13 cellular contexts compared by ENCODE assay signal in genomic region chr6:169106176-169106575, GRCh38.
"Had no signal": no experiment of that assay in that cellular context is flagged by ENCODE, and none has a peak within 500 bp of the region (broad histone marks: within the 10 kb centered on the region; RNA-seq: fewer than 3 reads in every experiment).

No MANE protein-coding gene starts in this region.

- H3K36me3 Mint-ChIP-seq: activated naive CD8-positive, alpha-beta T cell had no signal

- H3K27ac Mint-ChIP-seq: activated CD8-positive, alpha-beta T cell treated with anti-CD3 and anti-CD28 coated beads for 36 hours; activated naive CD8-positive, alpha-beta T cell; endodermal cell; nephron progenitor cell; stimulated activated naive CD8-positive, alpha-beta T cell treated with anti-CD3 and anti-CD28 coated beads, Interleukin-15, Interleukin-2, amounts not matched to agents 100 ng/mL and 50 ng/mL, for 24 hours; T-helper 1 cell treated with Interleukin-12 subunit alpha and Interleukin-12 subunit beta and Interleukin-4 antibody, amounts not matched to agents 30 μg/mL and 1 μg/mL, for 36 hours had no signal

- ATAC-seq: activated CD8-positive, alpha-beta T cell treated with anti-CD3 and anti-CD28 coated beads for 36 hours; right lobe of liver had no signal

- H3K27me3 ChIP-seq: right lobe of liver, suprapubic skin, upper lobe of left lung had no signal

- H3K27ac ChIP-seq: right lobe of liver, suprapubic skin, upper lobe of left lung had no signal

- H3K4me3 Mint-ChIP-seq: activated CD8-positive, alpha-beta T cell treated with anti-CD3 and anti-CD28 coated beads for 36 hours; activated naive CD8-positive, alpha-beta T cell; endodermal cell; nephron progenitor cell; stimulated activated naive CD8-positive, alpha-beta T cell treated with anti-CD3 and anti-CD28 coated beads, Interleukin-15, Interleukin-2, amounts not matched to agents 100 ng/mL and 50 ng/mL, for 24 hours; T-helper 1 cell treated with Interleukin-12 subunit alpha and Interleukin-12 subunit beta and Interleukin-4 antibody, amounts not matched to agents 30 μg/mL and 1 μg/mL, for 36 hours had no signal

- H3K27me3 Mint-ChIP-seq: stimulated activated naive CD8-positive, alpha-beta T cell treated with anti-CD3 and anti-CD28 coated beads, Interleukin-15, Interleukin-2, amounts not matched to agents 100 ng/mL and 50 ng/mL, for 24 hours had no signal

- H3K4me1 ChIP-seq: right lobe of liver, suprapubic skin, upper lobe of left lung had no signal

- H3K4me3 ChIP-seq: right lobe of liver, suprapubic skin, upper lobe of left lung had no signal

- H3K36me3 ChIP-seq: right lobe of liver, suprapubic skin, upper lobe of left lung had no signal

- DNase-seq: activated CD4-positive, alpha-beta T cell treated with anti-CD3 and anti-CD28 coated beads for 4 hours; activated CD8-positive, alpha-beta memory T cell treated with anti-CD3 and anti-CD28 coated beads, Interleukin-2, amount 50 U/mL, for 4 hours; activated CD8-positive, alpha-beta T cell treated with anti-CD3 and anti-CD28 coated beads for 36 hours; activated gamma-delta T cell treated with Interleukin-2 at 50 U/mL for 16 hours; endodermal cell; nephron progenitor cell; right lobe of liver; upper lobe of left lung had no signal

- FAIRE-seq: bronchial epithelial cell had no signal

- H3K9me3 ChIP-seq: right lobe of liver, suprapubic skin, upper lobe of left lung had no signal
